Comparison of ENCODE assay signal across 8 cellular contexts in genomic region chr20:1469925-1470571, GRCh38. TPM values are rescaled to one million over a fixed set of nuclear protein-coding genes. Genes with fewer than 3 reads are reported as not detected.
DNase-seq lines count a peak whose midpoint lies in the region; ATAC-seq, FAIRE-seq and TF ChIP-seq lines count a peak whose summit lies in the region.

No MANE protein-coding gene starts in this region.

- H3K4me2 ChIP-seq in KMS-11 (peak overlapping the region; percentile 54), HepG2 (ENCODE audit: low read depth, low read length) (peak overlapping the region; percentile 85)

- H3K36me3 ChIP-seq in KMS-11 (ENCODE audit: insufficient read depth) (no peaks in the 10 kb centered on the region), HepG2 (replicated peaks in 1 of 2; ENCODE audit: control insufficient read depth in 1 of 2, insufficient read depth in 2 of 2, low read length in 2 of 2) (no peaks in the 10 kb centered on the region; a peak in 1 of 5 replicates), tibial artery (no peaks in the 10 kb centered on the region)

- peaks cover 24% of the 10 kb centered on the region for H3K4me1 Mint-ChIP-seq in activated naive CD4-positive, alpha-beta T cell treated with anti-CD3 and anti-CD28 coated beads, Interleukin-2, amount 10 ng/mL, durations not matched to agents 7 days and 5 days

- TF ChIP-seq CTCF in KMS-11 (conservative IDR thresholded peaks at IDR 0.05; ENCODE audit: low read depth, low read length): peak; percentile 71
- peak; percentile 100 for TF ChIP-seq CTCF in HepG2 (CRISPR knock-in tag; IDR thresholded peaks at IDR 0.05)
- TF ChIP-seq CTCF in tibial artery (IDR thresholded peaks at IDR 0.05): peak; percentile 62 to 66

- in situ Hi-C loops in HepG2 (cut with HindIII; ENCODE audit: extremely low pct_ligation_motif_present, low pct_unique_long_range_greater_than_20kb): no loop called here

- H3K4me3 Mint-ChIP-seq in activated naive CD4-positive, alpha-beta T cell treated with anti-CD3 and anti-CD28 coated beads, Interleukin-2, amount 10 ng/mL, durations not matched to agents 7 days and 5 days: no peak overlapping the region

- peak overlapping the region; percentile 42; the same call in 1 of the 2 replicates for H2AFZ ChIP-seq in KMS-11 (ENCODE audit: low read depth)
- peak overlapping the region; percentile 77 for H2AFZ ChIP-seq in HepG2 (ENCODE audit: low read length)

- TF ChIP-seq EP300 in HepG2 (IDR thresholded peaks at IDR 0.05; ENCODE audit: low read depth in 2 of 2, low read length in 2 of 2) (no peak), HepG2 (CRISPR knock-in tag; IDR thresholded peaks at IDR 0.05; ENCODE audit: borderline replicate concordance) (0 out of 2 replicates have a peak, but pooled peaks have one; percentile 49)

- H3K27me3 ChIP-seq in KMS-11 (ENCODE audit: insufficient read depth, low read depth) (0 out of 2 replicates have a peak, but pooled peaks cover 5% of the 10 kb centered on the region), HepG2 (ENCODE audit: control insufficient read depth in 1 of 2, insufficient read depth in 2 of 2, low read length in 2 of 2) (peaks cover 0 to 6% of the 10 kb centered on the region in 2 experiments; a peak in 2 of 5 replicates), tibial artery (no peaks in the 10 kb centered on the region)

- no peak overlapping the region for H3K27ac ChIP-seq in KMS-11
- H3K27ac ChIP-seq in HepG2 (ENCODE audit: extremely low read length, insufficient read depth, low read length): peak overlapping the region; percentile 34
- H3K27ac ChIP-seq in tibial artery: peak overlapping the region; percentile 62 to 67

- no peak for TF ChIP-seq POLR2A in HepG2 (IDR thresholded peaks at IDR 0.05; ENCODE audit: insufficient read depth in 1 of 2, low read depth in 2 of 2, low read length in 2 of 2)

- peaks cover 38% of the 10 kb centered on the region for H3K27me3 Mint-ChIP-seq in activated naive CD4-positive, alpha-beta T cell treated with anti-CD3 and anti-CD28 coated beads, Interleukin-2, amount 10 ng/mL, durations not matched to agents 7 days and 5 days

- no peak overlapping the region for H3K27ac Mint-ChIP-seq in activated naive CD4-positive, alpha-beta T cell treated with anti-CD3 and anti-CD28 coated beads, Interleukin-2, amount 10 ng/mL, durations not matched to agents 7 days and 5 days

- H3K36me3 Mint-ChIP-seq in activated naive CD4-positive, alpha-beta T cell treated with anti-CD3 and anti-CD28 coated beads, Interleukin-2, amount 10 ng/mL, durations not matched to agents 7 days and 5 days: peaks cover 3% of the 10 kb centered on the region

- TF ChIP-seq RAD21 in HepG2 (CRISPR knock-in tag; IDR thresholded peaks at IDR 0.05): peak; percentile 96

- CTCF ChIA-PET in activated naive CD4-positive, alpha-beta T cell treated with anti-CD3 and anti-CD28 coated beads, Interleukin-2, amount 10 ng/mL, durations not matched to agents 7 days and 5 days (lab: Charles Lee): interaction anchor here (0.7 kb wide), 1 partner anchor 33 kb away, joined by 5 read pairs; no protein-coding TSS in a partner anchor
- CTCF ChIA-PET in HepG2 (lab: Yijun Ruan, JAX; ENCODE audit: low intra/inter-chr PET ratio, low total read pairs): interaction anchor here (0.9 to 2.5 kb wide), 6 partner anchors 30 to 158 kb away, joined by 3 to 30 read pairs (median 4); no protein-coding TSS in a partner anchor

- DNase-seq in activated naive CD4-positive, alpha-beta T cell treated with anti-CD3 and anti-CD28 coated beads, Interleukin-2, amount 10 ng/mL, durations not matched to agents 7 days and 5 days: peak; percentile 38
- DNase-seq in activated naive CD4-positive, alpha-beta T cell treated with anti-CD3 and anti-CD28 coated beads, Interleukin-2, amount 50 U/mL, for 16 hours: no peak
- DNase-seq in HepG2 (ENCODE audit: low spot score): peak; percentile 99
- peak; percentile 83 to 90 for DNase-seq in tibial artery

- intact Hi-C loops in HepG2 (cut with micrococcal nuclease; ENCODE audit: unreplicated experiment) (loop anchor here (1.0 to 5.0 kb wide), 4 partner anchors 33 to 157 kb away; no protein-coding TSS in a partner anchor), tibial artery (cut with DNase I; ENCODE audit: low total_unique reads) (loop anchor here (2.0 to 10.0 kb wide), 4 partner anchors 78 to 1182 kb away; partner anchors contain the start of genes FKBP1A, NOP56 and PSMF1)

- H3K9ac ChIP-seq in KMS-11 (no peak overlapping the region), HepG2 (ENCODE audit: insufficient read depth, low read depth, low read length) (peak overlapping the region; percentile 51; the same call in 1 of the 2 replicates)

- peak; percentile 72 for ATAC-seq in HepG2
- ATAC-seq in HG02588 (IDR thresholded peaks at IDR 0.05; ENCODE audit: unreplicated experiment): no peak

- 11% methylated on average over 11 of the region's 11 CpGs for WGBS in HepG2 (ENCODE audit: low lambda C conversion rate)

- H3K4me1 ChIP-seq in KMS-11 (ENCODE audit: low read depth, poor library complexity, severe bottlenecking): peaks cover 26% of the 10 kb centered on the region
- H3K4me1 ChIP-seq in HepG2 (ENCODE audit: insufficient read depth, low read length): peaks cover 65% of the 10 kb centered on the region
- H3K4me1 ChIP-seq in tibial artery: peaks cover 0 to 36% (median 28%) of the 10 kb centered on the region in 4 donors

- no peaks in the 10 kb centered on the region for H3K9me3 Mint-ChIP-seq in activated naive CD4-positive, alpha-beta T cell treated with anti-CD3 and anti-CD28 coated beads, Interleukin-2, amount 10 ng/mL, durations not matched to agents 7 days and 5 days

- FAIRE-seq in colon (lab: Jason Lieb, UNC) (peak; percentile 78), HepG2 (lab: Jason Lieb, UNC) (peak; percentile 99)

- H3K4me3 ChIP-seq in KMS-11 (IDR thresholded peaks at IDR 0.05; ENCODE audit: insufficient read depth, low read depth, low read length) (no peak overlapping the region), HepG2 (replicated peaks in 1 of 3; ENCODE audit: insufficient read depth in 1 of 3, low read depth in 2 of 3, low read length in 3 of 3) (peak overlapping the region in 2 of 3 experiments; percentile 21 to 49; a peak in 4 of 6 replicates), tibial artery (no peak overlapping the region)

- peaks cover 12% of the 10 kb centered on the region for H3K79me2 ChIP-seq in KMS-11 (ENCODE audit: insufficient read depth, low read depth)
- peaks cover 13% of the 10 kb centered on the region for H3K79me2 ChIP-seq in HepG2 (ENCODE audit: insufficient read depth, low read length)

- no peaks in the 10 kb centered on the region for H3K9me3 ChIP-seq in HepG2 (ENCODE audit: low read length)
- no peaks in the 10 kb centered on the region for H3K9me3 ChIP-seq in tibial artery

- BruUV-seq in HepG2 (replicated peaks; lab: Mats Ljungman, UMichigan): no TSS peak

- POLR2A ChIA-PET in HepG2 (lab: Yijun Ruan, JAX): interaction anchor here (1.0 to 1.5 kb wide), 3 partner anchors 27 to 144 kb away, joined by 3 to 4 read pairs (median 3); partner anchors contain the start of gene FKBP1A

- H4K20me1 ChIP-seq in KMS-11 (ENCODE audit: insufficient read depth) (peaks cover 3% of the 10 kb centered on the region), HepG2 (ENCODE audit: insufficient read depth, low read length) (peaks cover 9% of the 10 kb centered on the region; the same call in 1 of the 2 replicates)

RNA-seq across cellular contexts. Expression of gene NSFL1C, which starts 3.4 kb away (rescaled TPM):
- 119 TPM for polyA plus RNA-seq in PFSK-1 (2012; ENCODE audit: insufficient read length, low read depth)
- 62.7 and 74.0 TPM in 2 replicates for total RNA-seq in HepG2 (2016; rRNA removed; fragmentation: Illumina TruSeq; extraction: Trizol)
- total RNA-seq in HepG2 (2016; cell fraction: cytosol; rRNA removed; fragmentation: Illumina TruSeq; extraction: Trizol; ENCODE audit: low read depth): 27.0 and 31.9 TPM in 2 replicates
- 67.3 and 70.8 TPM in 2 replicates for total RNA-seq in HepG2 (2016; cell fraction: insoluble cytoplasmic fraction; rRNA removed; fragmentation: Illumina TruSeq; extraction: Trizol)
- total RNA-seq in HepG2 (2016; cell fraction: membrane; rRNA removed; fragmentation: Illumina TruSeq; extraction: Trizol): 34.0 and 35.0 TPM in 2 replicates
- total RNA-seq in HepG2 (2016; cell fraction: nucleus; rRNA removed; fragmentation: Illumina TruSeq; extraction: Trizol): 57.9 and 59.7 TPM in 2 replicates
- 22.9 and 31.9 TPM in 2 replicates for polyA plus RNA-seq in HepG2 (2011; rRNA removed)
- 24.0 and 30.9 TPM in 2 replicates for polyA plus RNA-seq in HepG2 (2011; cell fraction: cytosol; rRNA removed)
- polyA plus RNA-seq in HepG2 (2011; cell fraction: nucleus; rRNA removed): 94.8 and 100 TPM in 2 replicates
- polyA plus RNA-seq in HepG2 (2012): 82.3 and 83.4 TPM in 2 replicates
- polyA plus RNA-seq in HepG2 (2016; cell fraction: cytosol; fragmentation: Illumina TruSeq; extraction: Trizol; ENCODE audit: low read depth): 54.9 and 58.8 TPM in 2 replicates
- polyA plus RNA-seq in HepG2 (2016; cell fraction: insoluble cytoplasmic fraction; fragmentation: Illumina TruSeq; extraction: Trizol; ENCODE audit: low read depth): 139 and 153 TPM in 2 replicates
- polyA plus RNA-seq in HepG2 (2016; cell fraction: membrane; fragmentation: Illumina TruSeq; extraction: Trizol; ENCODE audit: low read depth): 55.7 and 56.7 TPM in 2 replicates
- 105 and 116 TPM in 2 replicates for polyA plus RNA-seq in HepG2 (2016; cell fraction: nucleus; fragmentation: Illumina TruSeq; extraction: Trizol; ENCODE audit: insufficient read depth, low read depth)
- polyA minus RNA-seq in HepG2 (2011; rRNA and poly(A)+ RNA removed; ENCODE audit: low replicate concordance): 23.6 and 36.6 TPM in 2 replicates
- polyA minus RNA-seq in HepG2 (2011; cell fraction: cytosol; rRNA and poly(A)+ RNA removed): 11.3 and 16.5 TPM in 2 replicates
- 149 and 165 TPM in 2 replicates for polyA minus RNA-seq in HepG2 (2011; cell fraction: nucleus; rRNA and poly(A)+ RNA removed)

RNA-seq across cellular contexts. Expression of gene SIRPB2, which starts 21.2 kb away (rescaled TPM):
- not detected for polyA plus RNA-seq in PFSK-1 (2012; ENCODE audit: insufficient read length, low read depth)
- not detected in 2 replicates for total RNA-seq in HepG2 (2016; rRNA removed; fragmentation: Illumina TruSeq; extraction: Trizol)
- total RNA-seq in HepG2 (2016; cell fraction: cytosol; rRNA removed; fragmentation: Illumina TruSeq; extraction: Trizol; ENCODE audit: low read depth): not detected in 2 replicates
- not detected in 2 replicates for total RNA-seq in HepG2 (2016; cell fraction: insoluble cytoplasmic fraction; rRNA removed; fragmentation: Illumina TruSeq; extraction: Trizol)
- not detected in 2 replicates for total RNA-seq in HepG2 (2016; cell fraction: membrane; rRNA removed; fragmentation: Illumina TruSeq; extraction: Trizol)
- not detected in 2 replicates for total RNA-seq in HepG2 (2016; cell fraction: nucleus; rRNA removed; fragmentation: Illumina TruSeq; extraction: Trizol)
- not detected in 2 replicates for polyA plus RNA-seq in HepG2 (2011; rRNA removed)
- polyA plus RNA-seq in HepG2 (2011; cell fraction: cytosol; rRNA removed): not detected in 2 replicates
- polyA plus RNA-seq in HepG2 (2011; cell fraction: nucleus; rRNA removed): not detected in 2 replicates
- polyA plus RNA-seq in HepG2 (2012): not detected in 2 replicates
- polyA plus RNA-seq in HepG2 (2016; cell fraction: cytosol; fragmentation: Illumina TruSeq; extraction: Trizol; ENCODE audit: low read depth): not detected in 2 replicates
- not detected in 2 replicates for polyA plus RNA-seq in HepG2 (2016; cell fraction: insoluble cytoplasmic fraction; fragmentation: Illumina TruSeq; extraction: Trizol; ENCODE audit: low read depth)
- polyA plus RNA-seq in HepG2 (2016; cell fraction: membrane; fragmentation: Illumina TruSeq; extraction: Trizol; ENCODE audit: low read depth): not detected in 2 replicates
- not detected in 2 replicates for polyA plus RNA-seq in HepG2 (2016; cell fraction: nucleus; fragmentation: Illumina TruSeq; extraction: Trizol; ENCODE audit: insufficient read depth, low read depth)
- not detected in 2 replicates for polyA minus RNA-seq in HepG2 (2011; rRNA and poly(A)+ RNA removed; ENCODE audit: low replicate concordance)
- not detected in 2 replicates for polyA minus RNA-seq in HepG2 (2011; cell fraction: cytosol; rRNA and poly(A)+ RNA removed)
- not detected in 2 replicates for polyA minus RNA-seq in HepG2 (2011; cell fraction: nucleus; rRNA and poly(A)+ RNA removed)

Comparison
In these comparisons a context has a peak if more than half of its experiments do, and no peak if none do; other contexts are left out.
1. H3K4me3 ChIP-seq: peak in HepG2 (2 of 3); none in KMS-11 (single experiment) and tibial artery (0 of 2).
2. Peak in every context shown above with its lines, with median percentiles within 50 percentile points of each other: CTCF ChIP-seq.